Comparison of ENCODE assay signal across 16 cellular contexts in genomic region chr11:19696073-19696472, GRCh38. TPM values are rescaled to one million over a fixed set of nuclear protein-coding genes. Genes with fewer than 3 reads are reported as not detected.
DNase-seq lines count a peak whose midpoint lies in the region; ATAC-seq and TF ChIP-seq lines count a peak whose summit lies in the region.
"Had no signal": no experiment of that assay in that cellular context is flagged by ENCODE, and none has a peak within 500 bp of the region (broad histone marks: within the 10 kb centered on the region; RNA-seq: fewer than 3 reads in every experiment).

No MANE protein-coding gene starts in this region.

- H3K27ac ChIP-seq in right atrium auricular region (peak overlapping the region in 1 of 2 donors; percentile 54), mammary epithelial cell (ENCODE audit: insufficient read depth, low read depth, low read length) (no peak overlapping the region), muscle layer of colon (ENCODE audit: low read depth, low read length) (peak overlapping the region; percentile 41)

- ATAC-seq in left ventricle myocardium superior (peak; percentile 6), HG03175 (IDR thresholded peaks at IDR 0.05; ENCODE audit: unreplicated experiment) (no peak)

- H3K27me3 ChIP-seq in right atrium auricular region (no peaks in the 10 kb centered on the region), mammary epithelial cell (ENCODE audit: insufficient read depth, low read length) (no peaks in the 10 kb centered on the region), muscle layer of colon (ENCODE audit: control insufficient read depth in 1 of 2, insufficient read depth in 2 of 2, low read length in 2 of 2) (no peaks in the 10 kb centered on the region)
- H3K27me3 ChIP-seq: Peyer's patch had no signal

- H3K9me3 ChIP-seq in right atrium auricular region (no peaks in the 10 kb centered on the region), mammary epithelial cell (replicated peaks; ENCODE audit: insufficient read depth, low read length) (no peaks in the 10 kb centered on the region), muscle layer of colon (ENCODE audit: low read length) (no peaks in the 10 kb centered on the region)
- H3K9me3 ChIP-seq: HAP-1, Peyer's patch had no signal

- CTCF ChIA-PET in mammary epithelial cell (lab: Charles Lee; ENCODE audit: low non-redundant PET): no interaction called here

- 5% methylated on average over 3 of the region's 3 CpGs for WGBS in mammary epithelial cell (ENCODE audit: low coverage, missing lambda C conversion rate)

- dilution Hi-C loops in mammary epithelial cell (cut with HindIII; ENCODE audit: low sequenced_read_pairs): no loop called here

- H3K4me1 ChIP-seq in right atrium auricular region (peaks cover 0 to 45% of the 10 kb centered on the region in 2 donors), mammary epithelial cell (ENCODE audit: insufficient read depth, low read length) (peaks cover 23% of the 10 kb centered on the region), muscle layer of colon (ENCODE audit: insufficient read depth, low read length) (peaks cover 39% of the 10 kb centered on the region)
- H3K4me1 ChIP-seq: HAP-1, Peyer's patch had no signal

- no TSS peak for BruUV-seq in mammary epithelial cell (replicated peaks; lab: Mats Ljungman, UMichigan)

- H3K79me2 ChIP-seq in mammary epithelial cell (ENCODE audit: insufficient read depth, low read length): no peaks in the 10 kb centered on the region

- H3K36me3 ChIP-seq in right atrium auricular region (no peaks in the 10 kb centered on the region), mammary epithelial cell (ENCODE audit: insufficient read depth, low read length) (no peaks in the 10 kb centered on the region), muscle layer of colon (ENCODE audit: insufficient read depth, low read length) (no peaks in the 10 kb centered on the region)
- H3K36me3 ChIP-seq: HAP-1, Peyer's patch had no signal

- H2AFZ ChIP-seq in mammary epithelial cell (ENCODE audit: low read depth, low read length): no peak overlapping the region

- H4K20me1 ChIP-seq in mammary epithelial cell (ENCODE audit: insufficient read depth, low read length): no peaks in the 10 kb centered on the region

- H3K4me3 ChIP-seq in right atrium auricular region (no peak overlapping the region), mammary epithelial cell (replicated peaks in 1 of 3; ENCODE audit: insufficient read depth in 1 of 3, low read depth in 2 of 3, low read length in 3 of 3) (no peak overlapping the region), muscle layer of colon (ENCODE audit: low read depth in 1 of 2, low read length in 2 of 2) (no peak overlapping the region)
- H3K4me3 ChIP-seq: HAP-1, Peyer's patch had no signal

- H3K9ac ChIP-seq in mammary epithelial cell (ENCODE audit: insufficient read depth, low read length) (no peak overlapping the region), muscle layer of colon (ENCODE audit: low read length) (peak overlapping the region; percentile 14)

- in situ Hi-C loops in mammary epithelial cell (cut with MboI; ENCODE audit: low sequenced_read_pairs in 2 of 2): no loop called here

- intact Hi-C loops in left ventricle myocardium superior (cut with micrococcal nuclease): no loop called here
- intact Hi-C loops in mammary epithelial cell (cut with micrococcal nuclease): no loop called here

- H3K4me2 ChIP-seq in mammary epithelial cell (ENCODE audit: insufficient read depth, low read depth, low read length): peak overlapping the region; percentile 44

- no peak for TF ChIP-seq CTCF in right atrium auricular region (IDR thresholded peaks at IDR 0.05)
- TF ChIP-seq CTCF in mammary epithelial cell (conservative IDR thresholded peaks at IDR 0.05 in 1 of 2, IDR thresholded peaks at IDR 0.05 in 1 of 2; ENCODE audit: extremely low read depth in 1 of 2, insufficient read depth in 1 of 2, low read depth in 1 of 2, low read length in 2 of 2): no peak
- TF ChIP-seq CTCF in GM10266 (IDR thresholded peaks at IDR 0.05; ENCODE audit: control insufficient read depth, insufficient read depth, low read depth, missing control alignments): no peak

- no peak for DNase-seq in left ventricle myocardium superior
- DNase-seq in right atrium auricular region (ENCODE audit: low spot score): no peak
- no peak for DNase-seq in mammary epithelial cell
- no peak for DNase-seq in GM19240 (ENCODE audit: insufficient read length, low spot score)
- DNase-seq in GM10266 (ENCODE audit: extremely low spot score): no peak
- DNase-seq: COR-L47, DMS53, NCI-H1417, NCI-H2029 treated with DMSO at 0.1 percent for 48 hours, NCI-H2171 treated with DMSO at 0.1 percent for 48 hours, NCI-H510A, Peyer's patch, SIG-M5 had no signal

RNA-seq across cellular contexts. Expression of gene NAV2, which starts 16.6 kb away (rescaled TPM):
- total RNA-seq in left ventricle myocardium superior (8.8 TPM), right atrium auricular region (10 to 100 TPM; 11.4 to 19.2 TPM), mammary epithelial cell (10 to 100 TPM; 38.4 to 46.2 TPM)
- 11.0 TPM for polyA plus RNA-seq in mammary epithelial cell
- 44.8 TPM for polyA minus RNA-seq in mammary epithelial cell
